ENCODE assay signal across 28 cellular contexts in genomic region chr16:55557186-55557585, GRCh38. TPM values are rescaled to one million over a fixed set of nuclear protein-coding genes. Genes with fewer than 3 reads are reported as not detected.
DNase-seq lines count a peak whose midpoint lies in the region; ATAC-seq, FAIRE-seq and TF ChIP-seq lines count a peak whose summit lies in the region.
"Had no signal": no experiment of that assay in that cellular context is flagged by ENCODE, and none has a peak within 500 bp of the region (broad histone marks: within the 10 kb centered on the region; RNA-seq: fewer than 3 reads in every experiment).

No MANE protein-coding gene starts in this region.

- H3K4me2 ChIP-seq in PC-9, result 0 out of 2 replicates have a peak overlapping the region, but pooled peaks have one; percentile 2

- DNase-seq in PC-9 (no peak), bronchial epithelial cell (ENCODE audit: low read depth) (peak; percentile 70), left colon (no peak), suprapubic skin (ENCODE audit: low spot score in 2 of 2) (no peak), HEK293T (ENCODE audit: extremely low spot score) (no peak), NCI-H2107 (lab: John Stamatoyannopoulos, UW) (no peak), HCEC 1CT (no peak)
- no peak for DNase-seq in activated CD4-positive, alpha-beta T cell treated with anti-CD3 and anti-CD28 coated beads for 48 hours
- DNase-seq: C1 segment of cervical spinal cord; CD4-positive, alpha-beta memory T cell; COR-L47; GOT3; Karpas-422; MV-4-11; NCI-H1105; NCI-H1436 treated with DMSO at 0.1 percent for 48 hours; NCI-H187 treated with DMSO at 0.1 percent for 48 hours; NCI-H446; NCI-H526; NK-92 treated with Interleukin-12 subunit alpha and Interleukin-12 subunit beta, amount 100 ng/mL, for 24 hours; PC-3; SJCRH30 had no signal

- H3K36me3 ChIP-seq in PC-9 (ENCODE audit: low read depth) (peaks cover 18% of the 10 kb centered on the region; the same call in 1 of the 2 replicates), bronchial epithelial cell (ENCODE audit: control insufficient read depth, insufficient read depth, low read length) (no peaks in the 10 kb centered on the region), suprapubic skin (peaks cover 7% of the 10 kb centered on the region)
- H3K36me3 ChIP-seq: HAP-1, SJCRH30 had no signal

- H3K79me2 ChIP-seq in PC-9 (ENCODE audit: low read depth), result no peaks in the 10 kb centered on the region

- POLR2A ChIA-PET in PC-9 (lab: Charles Lee; ENCODE audit: unreplicated experiment), result no interaction called here
- POLR2A ChIA-PET in HEK293T (lab: Yijun Ruan, JAX), result no interaction called here

- intact Hi-C loops in PC-9 (cut with micrococcal nuclease; ENCODE audit: unreplicated experiment) (no loop called here), left colon (cut with DNase I, micrococcal nuclease) (no loop called here)

- CTCF ChIA-PET in PC-9 (lab: Charles Lee), result no interaction called here
- CTCF ChIA-PET in HEK293T (lab: Yijun Ruan, JAX), result no interaction called here

- TF ChIP-seq CTCF in PC-9 (conservative IDR thresholded peaks at IDR 0.05) (no peak), bronchial epithelial cell (IDR thresholded peaks at IDR 0.05; ENCODE audit: insufficient read depth, low read length, severe bottlenecking) (no peak), suprapubic skin (IDR thresholded peaks at IDR 0.05) (no peak)

- H3K27me3 ChIP-seq in PC-9 (ENCODE audit: insufficient read depth, low read depth) (no peaks in the 10 kb centered on the region), bronchial epithelial cell (ENCODE audit: control insufficient read depth, insufficient read depth, low read length) (no peaks in the 10 kb centered on the region), suprapubic skin (no peaks in the 10 kb centered on the region)
- H3K27me3 ChIP-seq: SJCRH30 had no signal

- H3K4me1 ChIP-seq in PC-9 (replicated peaks; ENCODE audit: insufficient read depth), result peaks cover 35% of the 10 kb centered on the region
- peaks cover 33% of the 10 kb centered on the region for H3K4me1 ChIP-seq in suprapubic skin
- H3K4me1 ChIP-seq: HAP-1, SJCRH30 had no signal

- H3K4me3 ChIP-seq in PC-9, result no peak overlapping the region
- H3K4me3 ChIP-seq in bronchial epithelial cell (ENCODE audit: low read depth, low read length), result no peak overlapping the region
- H3K4me3 ChIP-seq in suprapubic skin, result no peak overlapping the region
- H3K4me3 ChIP-seq: HAP-1, SJCRH30 had no signal

- peaks cover 12% of the 10 kb centered on the region; the same call in 1 of the 2 replicates for H3F3A ChIP-seq in PC-9 (ENCODE audit: insufficient read depth, low read depth)

- H3K27ac ChIP-seq in PC-9 (peak overlapping the region; percentile 0; the same call in 1 of the 2 replicates), suprapubic skin (peak overlapping the region; percentile 69)
- H3K27ac ChIP-seq: HL-60, SJCRH30 had no signal

- FAIRE-seq in bronchial epithelial cell (lab: Jason Lieb, UNC), result no peak
- FAIRE-seq: A204.1, G401.6 had no signal

- no peak for TF ChIP-seq EP300 in suprapubic skin (IDR thresholded peaks at IDR 0.05)

- no TSS peak for BruUV-seq in PC-9 (replicated peaks; lab: Mats Ljungman, UMichigan)

- H3K9me3 ChIP-seq in PC-9 (ENCODE audit: insufficient read depth, low read depth) (no peaks in the 10 kb centered on the region), suprapubic skin (no peaks in the 10 kb centered on the region)
- H3K9me3 ChIP-seq: HAP-1, SJCRH30 had no signal

- no peaks in the 10 kb centered on the region for H4K20me1 ChIP-seq in PC-9 (ENCODE audit: insufficient read depth)

- no peak for TF ChIP-seq POLR2A in suprapubic skin (IDR thresholded peaks at IDR 0.05)

- no peak overlapping the region for H2AFZ ChIP-seq in PC-9

- ATAC-seq in left colon, result peak; percentile 69
- ATAC-seq: PC-3, Right ventricle myocardium inferior, SK-N-SH treated with all-trans-retinoic acid at 6 μM for 48 hours had no signal

- H3K9me2 ChIP-seq in PC-9 (ENCODE audit: insufficient read depth), result no peaks in the 10 kb centered on the region

TF ChIP-seq in HEK293T, 16 proteins besides CTCF, POLR2A, EP300 and RAD21:
- no peak for TF ChIP-seq LEF1 (IDR thresholded peaks at IDR 0.05; ENCODE audit: borderline replicate concordance)
- no peak for TF ChIP-seq FOXA1 (IDR thresholded peaks at IDR 0.05)
- no peak for TF ChIP-seq SP1 (IDR thresholded peaks at IDR 0.05)
- TF ChIP-seq PKNOX1 (IDR thresholded peaks at IDR 0.05), result no peak
- TF ChIP-seq ARNT (IDR thresholded peaks at IDR 0.05), result no peak
- TF ChIP-seq ELF4 (IDR thresholded peaks at IDR 0.05), result no peak
- no peak for TF ChIP-seq BHLHE40 (IDR thresholded peaks at IDR 0.05; ENCODE audit: borderline replicate concordance)
- TF ChIP-seq HDGF (IDR thresholded peaks at IDR 0.05; ENCODE audit: borderline replicate concordance), result no peak
- TF ChIP-seq ZNF384 (IDR thresholded peaks at IDR 0.05), result no peak
- no peak for TF ChIP-seq NFRKB (IDR thresholded peaks at IDR 0.05)
- TF ChIP-seq L3MBTL2 (conservative IDR thresholded peaks at IDR 0.05), result no peak
- TF ChIP-seq FOXK2 (IDR thresholded peaks at IDR 0.05), result no peak
- no peak for TF ChIP-seq FOXM1 (IDR thresholded peaks at IDR 0.05; ENCODE audit: borderline replicate concordance)

RNA-seq across cellular contexts. Expression of gene CAPNS2, which starts 9.3 kb away (rescaled TPM):
- total RNA-seq in PC-9 (2021) (1.8 and 2.1 TPM in 2 replicates), bronchial epithelial cell (29.2 and 103 TPM in 2 replicates), left colon (under 1 TPM; 0.40 to 0.70 TPM), suprapubic skin (100 to 1,000 TPM; 101 to 177 (median 170) TPM)
- total RNA-seq: CD4-positive, alpha-beta memory T cell; Right ventricle myocardium inferior; SJCRH30 had no signal

RNA-seq across cellular contexts. Expression of gene LPCAT2, which starts 48.3 kb away (rescaled TPM):
- total RNA-seq in PC-9 (2021), result 87.7 and 92.6 TPM in 2 replicates
- total RNA-seq in bronchial epithelial cell, result 11.8 TPM in 2 replicates
- total RNA-seq in left colon, result 10 to 100 TPM; 14.0 to 17.9 TPM
- 10 to 100 TPM; 12.1 to 19.7 (median 18.1) TPM for total RNA-seq in suprapubic skin
